ENCODE assay signal across 8 cellular contexts in genomic region chr7:18693401-18693800, GRCh38.
DNase-seq lines count a peak whose midpoint lies in the region; ATAC-seq and TF ChIP-seq lines count a peak whose summit lies in the region.

No MANE protein-coding gene starts in this region.

- TF ChIP-seq CTCF in upper lobe of left lung (IDR thresholded peaks at IDR 0.05), result peak in 5 of 6 experiments; percentile 16 to 47 (median 38)

- no peak for TF ChIP-seq POLR2A in upper lobe of left lung (IDR thresholded peaks at IDR 0.05)

- TF ChIP-seq EP300 in upper lobe of left lung (IDR thresholded peaks at IDR 0.05), result no peak

- no peak overlapping the region for H3K27ac ChIP-seq in upper lobe of left lung

- H3K36me3 ChIP-seq in upper lobe of left lung, result no peaks in the 10 kb centered on the region

- no peaks in the 10 kb centered on the region for H3K4me1 ChIP-seq in upper lobe of left lung

- no peaks in the 10 kb centered on the region for H3K9me3 ChIP-seq in upper lobe of left lung

- DNase-seq in NOMO-1 (lab: John Stamatoyannopoulos, UW; ENCODE audit: unreplicated experiment in 2 of 2) (peak; percentile 5 to 37), NOMO-1 treated with dmso at 0.1 percent for 144 hours (lab: John Stamatoyannopoulos, UW; ENCODE audit: unreplicated experiment) (no peak), SKM-1 treated with dmso at 0.1 percent for 144 hours (lab: John Stamatoyannopoulos, UW; ENCODE audit: unreplicated experiment) (peak; percentile 19), left cardiac atrium (no peak), upper lobe of left lung (peak in 1 of 2 donors; percentile 33), NCI-H187 (lab: John Stamatoyannopoulos, UW) (no peak)
- no peak for DNase-seq in stimulated activated CD4-positive, alpha-beta T cell treated with anti-CD3 and anti-CD28 coated beads, Interleukin-4, amount 100 ng/mL, for 24 hours

- peak; percentile 71 to 73 for ATAC-seq in left cardiac atrium
- peak in 1 of 2 donors; percentile 89 for ATAC-seq in upper lobe of left lung (ENCODE audit: low FRiP score in 2 of 2)
- ATAC-seq in GM18498 (IDR thresholded peaks at IDR 0.05; ENCODE audit: unreplicated experiment), result no peak

- H3K4me3 ChIP-seq in upper lobe of left lung, result no peak overlapping the region

- intact Hi-C loops in left cardiac atrium (cut with DNase I), result loop anchor here in 1 of 2 donors (10.0 kb wide), 1 partner anchor 361 kb away; no protein-coding TSS in a partner anchor

- WGBS in upper lobe of left lung, 2 donors, result 20 to 23% methylated on average over 4 of the region's 4 CpGs

- no peaks in the 10 kb centered on the region for H3K27me3 ChIP-seq in upper lobe of left lung

Comparison
In these comparisons a context has a peak if more than half of its experiments do, and no peak if none do; other contexts are left out.
1. DNase-seq: peak in NOMO-1 (2 of 2) and SKM-1 treated with dmso at 0.1 percent for 144 hours (single experiment); none in NOMO-1 treated with dmso at 0.1 percent for 144 hours (single experiment), left cardiac atrium (single experiment), stimulated activated CD4-positive, alpha-beta T cell treated with anti-CD3 and anti-CD28 coated beads, Interleukin-4, amount 100 ng/mL, for 24 hours (single experiment) and NCI-H187 (0 of 2).